ENCODE assay signal across 22 cellular contexts in genomic region chr4:154123897-154124296, GRCh38.
"Had no signal": no experiment of that assay in that cellular context is flagged by ENCODE, and none has a peak within 500 bp of the region (broad histone marks: within the 10 kb centered on the region; RNA-seq: fewer than 3 reads in every experiment).

No MANE protein-coding gene starts in this region.

- H3K36me3 ChIP-seq: suprapubic skin, tibial nerve had no signal

- H3K27me3 Mint-ChIP-seq: activated B cell treated with CpG ODN at 0.5 μM for 24 hours; activated naive CD8-positive, alpha-beta T cell treated with anti-CD3 and anti-CD28 coated beads, Interleukin-2, amount 10 ng/mL, durations not matched to agents 7 days and 5 days had no signal

- H3K4me3 Mint-ChIP-seq: activated B cell treated with CpG ODN at 0.5 μM for 24 hours; activated CD4-positive, alpha-beta T cell treated with anti-CD3 and anti-CD28 coated beads for 36 hours; activated naive CD8-positive, alpha-beta T cell treated with anti-CD3 and anti-CD28 coated beads, Interleukin-2, amount 10 ng/mL, durations not matched to agents 7 days and 5 days; nephron; stimulated activated naive CD8-positive, alpha-beta T cell treated with anti-CD3 and anti-CD28 coated beads, Interleukin-15, Interleukin-2, amounts not matched to agents 100 ng/mL and 50 ng/mL, for 24 hours; T-helper 1 cell treated with Interleukin-12 subunit alpha and Interleukin-12 subunit beta and Interleukin-4 antibody, amounts not matched to agents 30 μg/mL and 1 μg/mL, for 36 hours had no signal

- H3K27ac Mint-ChIP-seq: activated B cell treated with CpG ODN at 0.5 μM for 24 hours; activated CD4-positive, alpha-beta T cell treated with anti-CD3 and anti-CD28 coated beads for 36 hours; activated naive CD8-positive, alpha-beta T cell treated with anti-CD3 and anti-CD28 coated beads, Interleukin-2, amount 10 ng/mL, durations not matched to agents 7 days and 5 days; nephron; stimulated activated naive CD8-positive, alpha-beta T cell treated with anti-CD3 and anti-CD28 coated beads, Interleukin-15, Interleukin-2, amounts not matched to agents 100 ng/mL and 50 ng/mL, for 24 hours; T-helper 1 cell treated with Interleukin-12 subunit alpha and Interleukin-12 subunit beta and Interleukin-4 antibody, amounts not matched to agents 30 μg/mL and 1 μg/mL, for 36 hours had no signal

- H3K27ac ChIP-seq: parathyroid adenoma, suprapubic skin, tibial nerve had no signal

- H3K27me3 ChIP-seq: suprapubic skin, tibial nerve had no signal

- H3K4me1 ChIP-seq: parathyroid adenoma, suprapubic skin, tibial nerve had no signal

- H3K9me3 ChIP-seq: suprapubic skin had no signal

- H2AFZ ChIP-seq: parathyroid adenoma had no signal

- H3K9me3 Mint-ChIP-seq: activated naive CD8-positive, alpha-beta T cell treated with anti-CD3 and anti-CD28 coated beads, Interleukin-2, amount 10 ng/mL, durations not matched to agents 7 days and 5 days; stimulated activated naive CD8-positive, alpha-beta T cell treated with anti-CD3 and anti-CD28 coated beads, Interleukin-15, Interleukin-2, amounts not matched to agents 100 ng/mL and 50 ng/mL, for 24 hours; T-helper 1 cell treated with Interleukin-12 subunit alpha and Interleukin-12 subunit beta and Interleukin-4 antibody, amounts not matched to agents 30 μg/mL and 1 μg/mL, for 36 hours had no signal

- DNase-seq: activated B cell treated with CpG ODN at 0.5 μM for 24 hours; activated CD4-positive, alpha-beta T cell treated with anti-CD3 and anti-CD28 coated beads for 36 hours; activated CD4-positive, alpha-beta T cell treated with anti-CD3 and anti-CD28 coated beads, Interleukin-2, amount 50 U/mL, for 4 hours; activated CD8-positive, alpha-beta memory T cell treated with anti-CD3 and anti-CD28 coated beads for 24 hours; activated CD8-positive, alpha-beta memory T cell treated with anti-CD3 and anti-CD28 coated beads, Interleukin-2, amount 50 U/mL, for 4 hours; activated naive CD4-positive, alpha-beta T cell treated with Interleukin-2 at 50 U/mL for 16 hours; activated naive CD8-positive, alpha-beta T cell treated with anti-CD3 and anti-CD28 coated beads, Interleukin-2, amount 10 ng/mL, durations not matched to agents 7 days and 5 days; activated T-cell treated with anti-CD3 and anti-CD28 coated beads, Interleukin-2, amount 50 U/mL, for 48 hours; dermis blood vessel endothelial cell; effector CD8-positive, alpha-beta T cell; hippocampal formation; left ventricle myocardium superior; right cardiac atrium; stimulated activated CD4-positive, alpha-beta T cell treated with anti-CD3 and anti-CD28 coated beads, Interleukin-12 subunit alpha, Interleukin-12 subunit beta, amount 100 ng/mL, for 4 hours; T1000 had no signal

- H3K79me2 ChIP-seq: parathyroid adenoma had no signal

- FAIRE-seq: frontal cortex had no signal

- H3K36me3 Mint-ChIP-seq: activated naive CD8-positive, alpha-beta T cell treated with anti-CD3 and anti-CD28 coated beads, Interleukin-2, amount 10 ng/mL, durations not matched to agents 7 days and 5 days had no signal

- H3K4me3 ChIP-seq: suprapubic skin, tibial nerve had no signal

- H3K9ac ChIP-seq: parathyroid adenoma had no signal

- H3K4me1 Mint-ChIP-seq: activated B cell treated with CpG ODN at 0.5 μM for 24 hours, nephron had no signal
